ENCODE assay signal across 15 cellular contexts in the genomic region with DNA sequence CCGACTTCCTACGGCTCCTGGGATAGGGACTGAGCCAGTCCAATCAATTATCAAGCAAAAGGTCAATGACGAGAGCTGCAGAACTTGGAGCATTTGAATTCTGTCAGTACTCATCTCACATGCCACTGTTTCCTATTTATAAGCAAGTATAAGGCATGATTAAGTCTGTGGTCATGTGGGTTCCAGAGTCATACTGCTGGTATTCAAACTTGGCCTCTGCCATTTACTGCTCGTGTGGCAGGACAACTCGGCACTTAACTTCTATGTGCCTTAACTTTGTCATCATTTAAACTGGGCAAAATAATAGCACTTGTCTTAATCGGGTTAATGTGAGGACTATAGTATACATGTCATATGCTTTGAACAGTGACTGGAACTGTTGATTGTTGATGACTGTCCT. TPM values are rescaled to one million over a fixed set of nuclear protein-coding genes. Genes with fewer than 3 reads are reported as not detected.
DNase-seq lines count a peak whose midpoint lies in the region; ATAC-seq and TF ChIP-seq lines count a peak whose summit lies in the region.
"Had no signal": no experiment of that assay in that cellular context is flagged by ENCODE, and none has a peak within 500 bp of the region (broad histone marks: within the 10 kb centered on the region; RNA-seq: fewer than 3 reads in every experiment).

No MANE protein-coding gene starts in this region.

- H2AFZ ChIP-seq in PC-3 (ENCODE audit: low read length) (peak overlapping the region; percentile 5; the same call in 1 of the 2 replicates), osteoblast (ENCODE audit: low read length) (no peak overlapping the region)

- H3K9me2 ChIP-seq in PC-3 (replicated peaks; ENCODE audit: low read length) = no peaks in the 10 kb centered on the region; the same call in 1 of the 2 replicates

- POLR2A ChIA-PET in PC-3 (lab: Charles Lee; ENCODE audit: unreplicated experiment) = no interaction called here

- H3K36me3 ChIP-seq in PC-3 (ENCODE audit: low read depth, low read length) (no peaks in the 10 kb centered on the region), osteoblast (ENCODE audit: insufficient read depth, low read length) (no peaks in the 10 kb centered on the region)
- H3K36me3 ChIP-seq: ascending aorta had no signal

- TF ChIP-seq CTCF in PC-3 (conservative IDR thresholded peaks at IDR 0.05; ENCODE audit: low read depth, low read length) = no peak
- no peak for TF ChIP-seq CTCF in osteoblast (IDR thresholded peaks at IDR 0.05; ENCODE audit: extremely low read depth, low read depth, low read length)

- CTCF ChIA-PET in PC-3 (lab: Charles Lee) = interaction anchor here (0.8 kb wide), 1 partner anchor 99 kb away, joined by 3 read pairs; no protein-coding TSS in a partner anchor

- BruUV-seq in PC-3 (replicated peaks; lab: Mats Ljungman, UMichigan) = no TSS peak

- H3K4me3 ChIP-seq in PC-3 (ENCODE audit: low read length) (no peak overlapping the region), osteoblast (ENCODE audit: insufficient read depth, low read length) (no peak overlapping the region)
- H3K4me3 ChIP-seq: ascending aorta, testis had no signal

- no peaks in the 10 kb centered on the region for H3F3A ChIP-seq in PC-3 (ENCODE audit: low read length, unreplicated experiment)

- H3K4me1 ChIP-seq in PC-3 (ENCODE audit: insufficient read depth, low read length) (peaks cover 23% of the 10 kb centered on the region), osteoblast (ENCODE audit: insufficient read depth, low read length) (peaks cover 19% of the 10 kb centered on the region)
- H3K4me1 ChIP-seq: testis had no signal

- H3K79me2 ChIP-seq in PC-3 (ENCODE audit: low read length) (no peaks in the 10 kb centered on the region), osteoblast (ENCODE audit: insufficient read depth, low read length) (no peaks in the 10 kb centered on the region)

- H4K20me1 ChIP-seq in PC-3 (ENCODE audit: low read length) (no peaks in the 10 kb centered on the region), osteoblast (ENCODE audit: insufficient read depth, low read length) (no peaks in the 10 kb centered on the region)

- DNase-seq in ELR (ENCODE audit: low read depth) (peak; percentile 91), PC-3 (peak; percentile 98), dedifferentiated amniotic fluid mesenchymal stem cell (ENCODE audit: extremely low spot score) (peak; percentile 35), osteoblast (ENCODE audit: insufficient read length, low spot score, missing footprints) (peak; percentile 72), NCI-H82 treated with DMSO at 0.1 percent for 48 hours (lab: John Stamatoyannopoulos, UW; ENCODE audit: unreplicated experiment) (no peak), COR-L47 (lab: John Stamatoyannopoulos, UW) (no peak), kidney glomerular epithelial cell (lab: John Stamatoyannopoulos, UW) (no peak)
- DNase-seq: activated T-cell treated with anti-CD3 and anti-CD28 coated beads, Interleukin-2, amount 50 U/mL, for 1 hour; NCI-H1092; NCI-H748 treated with DMSO at 0.1 percent for 48 hours; testis had no signal

- H3K4me2 ChIP-seq in PC-3 (ENCODE audit: low read length) (peak overlapping the region; percentile 19), osteoblast (ENCODE audit: insufficient read depth, low read length) (peak overlapping the region; percentile 40)

- intact Hi-C loops in PC-3 (cut with micrococcal nuclease) = loop anchor here (5.0 kb wide), 3 partner anchors 33 to 348 kb away; no protein-coding TSS in a partner anchor

- ATAC-seq in PC-3 (peak; percentile 97), GM21360 (IDR thresholded peaks at IDR 0.05; ENCODE audit: unreplicated experiment) (no peak)
- ATAC-seq: activated CD4-positive, CD25-positive, alpha-beta regulatory T cell treated with anti-CD3 and anti-CD28 coated beads, Interleukin-2, amount 50 U/mL, for 24 hours; sciatic nerve had no signal

- no peaks in the 10 kb centered on the region for H3K27me3 ChIP-seq in PC-3 (ENCODE audit: low read length)
- H3K27me3 ChIP-seq in osteoblast (ENCODE audit: insufficient read depth, low read length) = no peaks in the 10 kb centered on the region
- H3K27me3 ChIP-seq: ascending aorta, testis had no signal

- H3K27ac ChIP-seq in PC-3 (ENCODE audit: low read length) (no peak overlapping the region), osteoblast (ENCODE audit: low read depth, low read length) (peak overlapping the region; percentile 3)
- H3K27ac ChIP-seq: ascending aorta, testis had no signal

- H3K9me3 ChIP-seq in PC-3 (ENCODE audit: low read length) = no peaks in the 10 kb centered on the region
- no peaks in the 10 kb centered on the region for H3K9me3 ChIP-seq in osteoblast (ENCODE audit: low read depth, low read length)
- H3K9me3 ChIP-seq: ascending aorta, testis had no signal

- no peak overlapping the region for H3K9ac ChIP-seq in PC-3 (ENCODE audit: low read length)

RNA-seq across cellular contexts. Expression of a gene that starts 44.9 kb away (rescaled TPM):
- total RNA-seq in PC-3 (2014; rRNA removed) (0.69 TPM in 1 of 2 replicates, not detected in the other), osteoblast (0.29 and 0.36 TPM in 2 replicates)
- total RNA-seq: ascending aorta had no signal

Comparison
In these comparisons a context has a peak if more than half of its experiments do, and no peak if none do; other contexts are left out.
1. DNase-seq: peak in ELR (single experiment), PC-3 (single experiment), dedifferentiated amniotic fluid mesenchymal stem cell (single experiment) and osteoblast (single experiment); none in NCI-H82 treated with DMSO at 0.1 percent for 48 hours (single experiment), COR-L47 (single experiment) and kidney glomerular epithelial cell (single experiment).